23 cellular contexts compared by ENCODE assay signal in genomic region chr20:6348908-6349307, GRCh38.
"Had no signal": no experiment of that assay in that cellular context is flagged by ENCODE, and none has a peak within 500 bp of the region (broad histone marks: within the 10 kb centered on the region; RNA-seq: fewer than 3 reads in every experiment).

No MANE protein-coding gene starts in this region.

- H3K4me1 ChIP-seq: left ventricle myocardium inferior, sigmoid colon, stomach, testis, thyroid gland, upper lobe of right lung had no signal

- ATAC-seq: natural killer cell; stimulated activated naive B cell treated with anti-CD40 and anti-IgM and Interleukin-4, amounts not matched to agents 10 μg/mL and 1 μg/mL and 100 μg/mL, for 72 hours; stimulated activated naive CD8-positive, alpha-beta T cell treated with anti-CD3 and anti-CD28 coated beads, Interleukin-15, Interleukin-2, amounts not matched to agents 100 U/mL and 50 U/mL, for 24 hours; upper lobe of right lung had no signal

- H3K27ac ChIP-seq: left ventricle myocardium inferior, ovary, sigmoid colon, stomach, testis, thyroid gland, upper lobe of right lung had no signal

- H3K36me3 ChIP-seq: left ventricle myocardium inferior, ovary, sigmoid colon, stomach, thyroid gland, upper lobe of right lung had no signal

- H3K4me3 ChIP-seq: left ventricle myocardium inferior, lung, ovary, sigmoid colon, stomach, testis, thyroid gland, upper lobe of right lung had no signal

- DNase-seq: head of caudate nucleus; hypothalamus; immature natural killer cell; islet precursor cell; left ventricle myocardium inferior; naive B cell; natural killer cell; nephron progenitor cell; ovary; right cardiac atrium; sigmoid colon; stimulated activated CD4-positive, alpha-beta T cell treated with anti-CD3 and anti-CD28 coated beads, Interleukin-12 subunit alpha, Interleukin-12 subunit beta, amount 100 ng/mL, for 4 hours; stimulated activated CD4-positive, alpha-beta T cell treated with anti-CD3 and anti-CD28 coated beads, Interleukin-15, amount 100 ng/mL, for 24 hours; stimulated activated CD4-positive, alpha-beta T cell treated with anti-CD3 and anti-CD28 coated beads, Interleukin-2, amount 100 ng/mL, for 24 hours; stimulated activated CD4-positive, alpha-beta T cell treated with anti-CD3 and anti-CD28 coated beads, Interleukin-4, amount 100 ng/mL, for 1 hour; stimulated activated naive B cell treated with anti-CD40 and anti-IgM and Interleukin-4, amounts not matched to agents 10 μg/mL and 1 μg/mL and 100 μg/mL, for 72 hours; stimulated activated naive CD8-positive, alpha-beta T cell treated with anti-CD3 and anti-CD28 coated beads, Interleukin-15, Interleukin-2, amounts not matched to agents 100 U/mL and 50 U/mL, for 24 hours; stomach; testis; thyroid gland; trophoblast cell; upper lobe of right lung had no signal

- H3K27me3 ChIP-seq: ovary, sigmoid colon, stomach, testis, thyroid gland, upper lobe of right lung had no signal

- H3K9me3 ChIP-seq: left ventricle myocardium inferior, ovary, sigmoid colon, stomach, testis, thyroid gland, upper lobe of right lung had no signal
